ENCODE assay signal across 25 cellular contexts in genomic region chr15:75397494-75397893, GRCh38. TPM values are rescaled to one million over a fixed set of nuclear protein-coding genes. Genes with fewer than 3 reads are reported as not detected.
DNase-seq lines count a peak whose midpoint lies in the region; ATAC-seq and TF ChIP-seq lines count a peak whose summit lies in the region.
"Had no signal": no experiment of that assay in that cellular context is flagged by ENCODE, and none has a peak within 500 bp of the region (broad histone marks: within the 10 kb centered on the region; RNA-seq: fewer than 3 reads in every experiment).

No MANE protein-coding gene starts in this region.

- H3K9me3 Mint-ChIP-seq in effector memory CD8-positive, alpha-beta T cell, result no peaks in the 10 kb centered on the region
- H3K9me3 Mint-ChIP-seq in stimulated activated memory B cell treated with anti-CD40 and anti-IgM and Interleukin-4, amounts not matched to agents 10 μg/mL and 1 μg/mL and 100 μg/mL, for 72 hours, result no peaks in the 10 kb centered on the region
- H3K9me3 Mint-ChIP-seq: activated CD8-positive, alpha-beta T cell treated with anti-CD3 and anti-CD28 coated beads for 36 hours; activated naive CD4-positive, alpha-beta T cell treated with anti-CD3 and anti-CD28 coated beads for 36 hours; CD14-positive monocyte had no signal

- H3K9me3 ChIP-seq in mammary epithelial cell (replicated peaks; ENCODE audit: insufficient read depth, low read length) (no peaks in the 10 kb centered on the region), breast epithelium (no peaks in the 10 kb centered on the region), IMR-90 (ENCODE audit: control insufficient read depth, insufficient read depth, low read length) (no peaks in the 10 kb centered on the region), thyroid gland (no peaks in the 10 kb centered on the region)
- H3K9me3 ChIP-seq: esophagus muscularis mucosa, ovary, right atrium auricular region, upper lobe of left lung had no signal

- no peak overlapping the region for H2BK15ac ChIP-seq in IMR-90 (ENCODE audit: low read depth, low read length)

- H3K36me3 ChIP-seq in mammary epithelial cell (ENCODE audit: insufficient read depth, low read length), result peaks cover 27% of the 10 kb centered on the region
- peaks cover 4% of the 10 kb centered on the region for H3K36me3 ChIP-seq in breast epithelium
- peaks cover 51% of the 10 kb centered on the region for H3K36me3 ChIP-seq in IMR-90 (ENCODE audit: control insufficient read depth, insufficient read depth, low read length)
- H3K36me3 ChIP-seq in thyroid gland, result peaks cover 49 to 50% of the 10 kb centered on the region in 2 donors
- H3K36me3 ChIP-seq: ovary had no signal

- TF ChIP-seq POLR2A in breast epithelium (IDR thresholded peaks at IDR 0.05) (no peak), IMR-90 (IDR thresholded peaks at IDR 0.05; ENCODE audit: low read depth, low read length) (no peak), thyroid gland (IDR thresholded peaks at IDR 0.05) (no peak)

- no TSS peak for BruUV-seq in mammary epithelial cell (replicated peaks; lab: Mats Ljungman, UMichigan)
- no TSS peak for BruUV-seq in IMR-90 (replicated peaks; lab: Mats Ljungman, UMichigan)

- H3K14ac ChIP-seq in IMR-90 (replicated peaks; ENCODE audit: low read depth, low read length), result no peak overlapping the region; the same call in 1 of the 2 replicates

- H3K79me1 ChIP-seq in IMR-90 (ENCODE audit: low read depth in 1 of 2, low read length in 2 of 2), result peaks cover 14 to 23% of the 10 kb centered on the region in 2 experiments

- dilution Hi-C loops in mammary epithelial cell (cut with HindIII; ENCODE audit: low sequenced_read_pairs) (no loop called here), IMR-90 (cut with HindIII; ENCODE audit: low sequenced_read_pairs, unreplicated experiment) (no loop called here)

- no peak overlapping the region for H3K4me3 Mint-ChIP-seq in effector memory CD8-positive, alpha-beta T cell
- no peak overlapping the region for H3K4me3 Mint-ChIP-seq in stimulated activated memory B cell treated with anti-CD40 and anti-IgM and Interleukin-4, amounts not matched to agents 10 μg/mL and 1 μg/mL and 100 μg/mL, for 72 hours
- H3K4me3 Mint-ChIP-seq: activated CD8-positive, alpha-beta T cell treated with anti-CD3 and anti-CD28 coated beads for 36 hours; activated naive CD4-positive, alpha-beta T cell treated with anti-CD3 and anti-CD28 coated beads for 36 hours; CD14-positive monocyte had no signal

- no peak overlapping the region for H3K27ac ChIP-seq in mammary epithelial cell (ENCODE audit: insufficient read depth, low read depth, low read length)
- H3K27ac ChIP-seq in breast epithelium, result no peak overlapping the region
- H3K27ac ChIP-seq in IMR-90 (ENCODE audit: insufficient read depth, low read length), result no peak overlapping the region
- H3K27ac ChIP-seq in thyroid gland, result no peak overlapping the region
- H3K27ac ChIP-seq: esophagus muscularis mucosa, ovary, right atrium auricular region, upper lobe of left lung had no signal

- peaks cover 2% of the 10 kb centered on the region; the same call in 1 of the 2 replicates for H3K9me1 ChIP-seq in IMR-90 (ENCODE audit: insufficient read depth, low read length)

- H3K9ac ChIP-seq in mammary epithelial cell (ENCODE audit: insufficient read depth, low read length), result no peak overlapping the region
- no peak overlapping the region for H3K9ac ChIP-seq in IMR-90 (ENCODE audit: low read depth, low read length)

- H2BK120ac ChIP-seq in IMR-90 (ENCODE audit: low read depth, low read length), result no peak overlapping the region

- H3K27ac Mint-ChIP-seq in effector memory CD8-positive, alpha-beta T cell, result peak overlapping the region; percentile 35 to 45
- H3K27ac Mint-ChIP-seq in stimulated activated memory B cell treated with anti-CD40 and anti-IgM and Interleukin-4, amounts not matched to agents 10 μg/mL and 1 μg/mL and 100 μg/mL, for 72 hours, result peak overlapping the region; percentile 41
- H3K27ac Mint-ChIP-seq: activated CD8-positive, alpha-beta T cell treated with anti-CD3 and anti-CD28 coated beads for 36 hours; activated naive CD4-positive, alpha-beta T cell treated with anti-CD3 and anti-CD28 coated beads for 36 hours had no signal

- intact Hi-C loops in mammary epithelial cell (cut with micrococcal nuclease), result no loop called here
- intact Hi-C loops in breast epithelium (cut with DNase I; ENCODE audit: low total_unique reads), result no loop called here
- intact Hi-C loops in IMR-90 (cut with micrococcal nuclease), result no loop called here
- intact Hi-C loops in thyroid gland (cut with DNase I), result no loop called here

- DNase-seq in mammary epithelial cell, result peak; percentile 3
- no peak for DNase-seq in breast epithelium (ENCODE audit: low spot score in 2 of 2)
- peak; percentile 54 for DNase-seq in IMR-90
- no peak for DNase-seq in effector memory CD8-positive, alpha-beta T cell
- DNase-seq in SHP77 (lab: John Stamatoyannopoulos, UW), result no peak
- DNase-seq in thyroid gland, result no peak
- DNase-seq in germinal center (ENCODE audit: low spot score), result no peak
- DNase-seq: activated CD8-positive, alpha-beta T cell treated with anti-CD3 and anti-CD28 coated beads for 36 hours; activated naive CD4-positive, alpha-beta T cell treated with anti-CD3 and anti-CD28 coated beads for 36 hours; aorta; effector CD8-positive, alpha-beta T cell; KBM-7; mesenchymal stem cell; NCI-H146; NCI-H526 treated with DMSO at 0.1 percent for 48 hours; ovary; stimulated activated CD4-positive, alpha-beta T cell treated with anti-CD3 and anti-CD28 coated beads, Interleukin-12 subunit alpha, Interleukin-12 subunit beta, amount 100 ng/mL, for 4 hours; stimulated activated CD4-positive, alpha-beta T cell treated with anti-CD3 and anti-CD28 coated beads, Interleukin-4, amount 100 ng/mL, for 4 hours; upper lobe of left lung had no signal

- H2AFZ ChIP-seq in mammary epithelial cell (ENCODE audit: low read depth, low read length), result no peak overlapping the region
- H2AFZ ChIP-seq in IMR-90 (replicated peaks; ENCODE audit: low read length, poor library complexity), result no peak overlapping the region

- no peak overlapping the region for H4K8ac ChIP-seq in IMR-90 (ENCODE audit: low read depth in 2 of 2, low read length in 2 of 2)

- H2BK5ac ChIP-seq in IMR-90 (ENCODE audit: low read depth, low read length, poor library complexity, severe bottlenecking), result no peak overlapping the region

- no peak overlapping the region for H3K18ac ChIP-seq in IMR-90 (ENCODE audit: low read depth, low read length)

- peaks cover 87% of the 10 kb centered on the region for H3K36me3 Mint-ChIP-seq in effector memory CD8-positive, alpha-beta T cell (ENCODE audit: insufficient read depth)
- peaks cover 62% of the 10 kb centered on the region for H3K36me3 Mint-ChIP-seq in stimulated activated memory B cell treated with anti-CD40 and anti-IgM and Interleukin-4, amounts not matched to agents 10 μg/mL and 1 μg/mL and 100 μg/mL, for 72 hours

- peak overlapping the region; percentile 48; the same call in 1 of the 2 replicates for H3K23ac ChIP-seq in IMR-90 (ENCODE audit: low read depth, low read length)

- H3K27me3 ChIP-seq in mammary epithelial cell (ENCODE audit: insufficient read depth, low read length) (no peaks in the 10 kb centered on the region), breast epithelium (no peaks in the 10 kb centered on the region), IMR-90 (ENCODE audit: control insufficient read depth, insufficient read depth, low read length) (no peaks in the 10 kb centered on the region), thyroid gland (no peaks in the 10 kb centered on the region)
- H3K27me3 ChIP-seq: esophagus muscularis mucosa, ovary, right atrium auricular region, upper lobe of left lung had no signal

- TF ChIP-seq RAD21 in IMR-90 (IDR thresholded peaks at IDR 0.05; ENCODE audit: low read length), result no peak

- H3K27me3 Mint-ChIP-seq in effector memory CD8-positive, alpha-beta T cell, result no peaks in the 10 kb centered on the region
- H3K27me3 Mint-ChIP-seq in stimulated activated memory B cell treated with anti-CD40 and anti-IgM and Interleukin-4, amounts not matched to agents 10 μg/mL and 1 μg/mL and 100 μg/mL, for 72 hours, result no peaks in the 10 kb centered on the region
- H3K27me3 Mint-ChIP-seq: activated CD8-positive, alpha-beta T cell treated with anti-CD3 and anti-CD28 coated beads for 36 hours had no signal

- H3K4me1 Mint-ChIP-seq in effector memory CD8-positive, alpha-beta T cell (ENCODE audit: low read depth in 2 of 2), result peaks cover 9 to 20% of the 10 kb centered on the region in 2 donors
- H3K4me1 Mint-ChIP-seq in stimulated activated memory B cell treated with anti-CD40 and anti-IgM and Interleukin-4, amounts not matched to agents 10 μg/mL and 1 μg/mL and 100 μg/mL, for 72 hours, result no peaks in the 10 kb centered on the region
- H3K4me1 Mint-ChIP-seq: CD14-positive monocyte had no signal

- CTCF ChIA-PET in mammary epithelial cell (lab: Charles Lee; ENCODE audit: low non-redundant PET), result interaction anchor here (0.6 kb wide), 1 partner anchor 27 kb away, joined by 3 read pairs; no protein-coding TSS in a partner anchor
- CTCF ChIA-PET in IMR-90 (lab: Yijun Ruan, JAX), result interaction anchor here (1.5 kb wide), 1 partner anchor 16 kb away, joined by 3 read pairs; no protein-coding TSS in a partner anchor

- ATAC-seq in IMR-90 (ENCODE audit: low read depth), result peak; percentile 66
- ATAC-seq in effector memory CD8-positive, alpha-beta T cell (replicated peaks), result no peak
- no peak for ATAC-seq in stimulated activated memory B cell treated with anti-CD40 and anti-IgM and Interleukin-4, amounts not matched to agents 10 μg/mL and 1 μg/mL and 100 μg/mL, for 72 hours
- ATAC-seq: activated CD4-positive, CD25-positive, alpha-beta regulatory T cell treated with anti-CD3 and anti-CD28 coated beads, Interleukin-2, amount 50 U/mL, for 24 hours; activated CD8-positive, alpha-beta T cell treated with anti-CD3 and anti-CD28 coated beads for 36 hours; HCT116 had no signal

- H2AK9ac ChIP-seq in IMR-90 (replicated peaks; ENCODE audit: low read depth, low read length, poor library complexity), result no peak overlapping the region

- no peak for TF ChIP-seq CTCF in mammary epithelial cell (conservative IDR thresholded peaks at IDR 0.05 in 1 of 2, IDR thresholded peaks at IDR 0.05 in 1 of 2; ENCODE audit: extremely low read depth in 1 of 2, insufficient read depth in 1 of 2, low read depth in 1 of 2, low read length in 2 of 2)
- TF ChIP-seq CTCF in breast epithelium (IDR thresholded peaks at IDR 0.05), result no peak
- TF ChIP-seq CTCF in IMR-90 (conservative IDR thresholded peaks at IDR 0.05; ENCODE audit: low read depth, low read length), result no peak
- no peak for TF ChIP-seq CTCF in thyroid gland (IDR thresholded peaks at IDR 0.05)

- H3K4me1 ChIP-seq in mammary epithelial cell (ENCODE audit: insufficient read depth, low read length) (no peaks in the 10 kb centered on the region), breast epithelium (no peaks in the 10 kb centered on the region), IMR-90 (ENCODE audit: control insufficient read depth, insufficient read depth, low read length) (no peaks in the 10 kb centered on the region; the same call in 1 of the 2 replicates), thyroid gland (peaks cover 0 to 11% of the 10 kb centered on the region in 2 donors)
- H3K4me1 ChIP-seq: right atrium auricular region, upper lobe of left lung had no signal

- H3K4me3 ChIP-seq in mammary epithelial cell (replicated peaks in 1 of 3; ENCODE audit: insufficient read depth in 1 of 3, low read depth in 2 of 3, low read length in 3 of 3) (no peak overlapping the region), breast epithelium (no peak overlapping the region), IMR-90 (ENCODE audit: insufficient read depth, low read depth, low read length) (no peak overlapping the region), thyroid gland (replicated peaks in 1 of 3) (no peak overlapping the region)
- H3K4me3 ChIP-seq: esophagus muscularis mucosa, ovary, right atrium auricular region, upper lobe of left lung had no signal

- H4K20me1 ChIP-seq in mammary epithelial cell (ENCODE audit: insufficient read depth, low read length) (no peaks in the 10 kb centered on the region), IMR-90 (ENCODE audit: insufficient read depth, low read length) (peaks cover 6% of the 10 kb centered on the region; the same call in 1 of the 2 replicates)

- peaks cover 4% of the 10 kb centered on the region for H3K79me2 ChIP-seq in mammary epithelial cell (ENCODE audit: insufficient read depth, low read length)

- 100% methylated on average over 2 of the region's 2 CpGs for WGBS in mammary epithelial cell (ENCODE audit: low coverage, missing lambda C conversion rate)
- 20% methylated on average over 1 of the region's 2 CpGs; no CpG with 5 or more reads in 1 of the 2 experiments for WGBS in IMR-90 (ENCODE audit: extremely low coverage in 2 of 2, insufficient read length in 1 of 2), 2 experiments
- 96 to 97% methylated on average over 2 of the region's 2 CpGs for WGBS in thyroid gland, 2 donors

- H2BK20ac ChIP-seq in IMR-90 (ENCODE audit: low read depth, low read length), result no peak overlapping the region

- H3K4ac ChIP-seq in IMR-90 (ENCODE audit: low read depth, low read length), result no peak overlapping the region

- H4K91ac ChIP-seq in IMR-90 (ENCODE audit: insufficient read depth, low read depth, low read length), result no peak overlapping the region

- in situ Hi-C loops in mammary epithelial cell (cut with MboI; ENCODE audit: low sequenced_read_pairs in 2 of 2) (no loop called here), IMR-90 (cut with MboI; ENCODE audit: low sequenced_read_pairs) (no loop called here)

- no peak overlapping the region for H3K4me2 ChIP-seq in mammary epithelial cell (ENCODE audit: insufficient read depth, low read depth, low read length)
- no peak overlapping the region for H3K4me2 ChIP-seq in IMR-90 (ENCODE audit: low read depth, low read length)

- no peak overlapping the region for H4K5ac ChIP-seq in IMR-90 (ENCODE audit: low read depth, low read length)

- POLR2A ChIA-PET in IMR-90 (lab: Charles Lee; ENCODE audit: unreplicated experiment), result no interaction called here

- H2AK5ac ChIP-seq in IMR-90 (ENCODE audit: low read depth, low read length), result no peak overlapping the region

- no peak overlapping the region for H3K56ac ChIP-seq in IMR-90 (ENCODE audit: extremely low read depth, insufficient read depth, low read length)

RNA-seq across cellular contexts. Expression of gene MAN2C1, which starts 29.1 kb away (rescaled TPM):
- total RNA-seq in mammary epithelial cell (100 to 1,000 TPM in 1 of 2 donors, 10 to 100 TPM in 1; 78.2 to 156 TPM), breast epithelium (100 to 1,000 TPM; 112 to 259 (median 169) TPM), IMR-90 (2012; rRNA removed) (29.7 and 34.8 TPM in 2 replicates), thyroid gland (100 to 1,000 TPM; 200 to 357 (median 226) TPM)
- polyA plus RNA-seq in mammary epithelial cell (35.5 TPM), IMR-90 (2012; rRNA removed) (153 and 157 TPM in 2 replicates)
- polyA minus RNA-seq in mammary epithelial cell, result 48.3 TPM
- 35.8 and 42.7 TPM in 2 replicates for polyA plus RNA-seq in IMR-90 (2012; cell fraction: cytosol; rRNA removed)
- polyA plus RNA-seq in IMR-90 (2012; cell fraction: nucleus; rRNA removed; ENCODE audit: low replicate concordance), result 1,121 and 2,846 TPM in 2 replicates

RNA-seq across cellular contexts. Expression of gene NEIL1, which starts 50.7 kb away (rescaled TPM):
- total RNA-seq in mammary epithelial cell (1 to 10 TPM; 7.4 to 7.7 TPM), breast epithelium (100 to 1,000 TPM in 1 of 3 donors, 10 to 100 TPM in 2; 23.4 to 101 (median 97.9) TPM), IMR-90 (2012; rRNA removed) (0.56 and 1.1 TPM in 2 replicates), thyroid gland (10 to 100 TPM; 25.2 to 71.9 (median 48.8) TPM)
- polyA plus RNA-seq in mammary epithelial cell (2.3 TPM), IMR-90 (2012; rRNA removed) (3.6 and 3.7 TPM in 2 replicates)
- not detected for polyA minus RNA-seq in mammary epithelial cell
- polyA plus RNA-seq in IMR-90 (2012; cell fraction: cytosol; rRNA removed), result 1.0 and 1.4 TPM in 2 replicates
- 26.0 and 30.5 TPM in 2 replicates for polyA plus RNA-seq in IMR-90 (2012; cell fraction: nucleus; rRNA removed; ENCODE audit: low replicate concordance)

RNA-seq across cellular contexts. Expression of gene SIN3A, which starts 54.0 kb away (rescaled TPM):
- total RNA-seq in mammary epithelial cell, result 10 to 100 TPM; 37.7 to 41.2 TPM
- polyA plus RNA-seq in mammary epithelial cell, result 33.0 TPM
- polyA minus RNA-seq in mammary epithelial cell, result 46.2 TPM
- 10 to 100 TPM; 40.2 to 66.9 (median 49.5) TPM for total RNA-seq in breast epithelium
- 25.6 and 31.5 TPM in 2 replicates for total RNA-seq in IMR-90 (2012; rRNA removed)
- 21.2 and 25.3 TPM in 2 replicates for polyA plus RNA-seq in IMR-90 (2012; rRNA removed)
- polyA plus RNA-seq in IMR-90 (2012; cell fraction: cytosol; rRNA removed), result 7.2 and 17.1 TPM in 2 replicates
- polyA plus RNA-seq in IMR-90 (2012; cell fraction: nucleus; rRNA removed; ENCODE audit: low replicate concordance), result 18.9 and 20.8 TPM in 2 replicates
- total RNA-seq in thyroid gland, result 100 to 1,000 TPM in 1 of 4 donors, 10 to 100 TPM in 3; 51.4 to 146 (median 84.2) TPM

Comparison
In these comparisons a context has a peak if more than half of its experiments do, and no peak if none do; other contexts are left out.
1. DNase-seq: peak in mammary epithelial cell (single experiment) and IMR-90 (single experiment); none in breast epithelium (0 of 2), effector memory CD8-positive, alpha-beta T cell (0 of 3), SHP77 (0 of 2), thyroid gland (0 of 2) and germinal center (single experiment).